1 cellular context compared by ENCODE assay signal in the genomic region with DNA sequence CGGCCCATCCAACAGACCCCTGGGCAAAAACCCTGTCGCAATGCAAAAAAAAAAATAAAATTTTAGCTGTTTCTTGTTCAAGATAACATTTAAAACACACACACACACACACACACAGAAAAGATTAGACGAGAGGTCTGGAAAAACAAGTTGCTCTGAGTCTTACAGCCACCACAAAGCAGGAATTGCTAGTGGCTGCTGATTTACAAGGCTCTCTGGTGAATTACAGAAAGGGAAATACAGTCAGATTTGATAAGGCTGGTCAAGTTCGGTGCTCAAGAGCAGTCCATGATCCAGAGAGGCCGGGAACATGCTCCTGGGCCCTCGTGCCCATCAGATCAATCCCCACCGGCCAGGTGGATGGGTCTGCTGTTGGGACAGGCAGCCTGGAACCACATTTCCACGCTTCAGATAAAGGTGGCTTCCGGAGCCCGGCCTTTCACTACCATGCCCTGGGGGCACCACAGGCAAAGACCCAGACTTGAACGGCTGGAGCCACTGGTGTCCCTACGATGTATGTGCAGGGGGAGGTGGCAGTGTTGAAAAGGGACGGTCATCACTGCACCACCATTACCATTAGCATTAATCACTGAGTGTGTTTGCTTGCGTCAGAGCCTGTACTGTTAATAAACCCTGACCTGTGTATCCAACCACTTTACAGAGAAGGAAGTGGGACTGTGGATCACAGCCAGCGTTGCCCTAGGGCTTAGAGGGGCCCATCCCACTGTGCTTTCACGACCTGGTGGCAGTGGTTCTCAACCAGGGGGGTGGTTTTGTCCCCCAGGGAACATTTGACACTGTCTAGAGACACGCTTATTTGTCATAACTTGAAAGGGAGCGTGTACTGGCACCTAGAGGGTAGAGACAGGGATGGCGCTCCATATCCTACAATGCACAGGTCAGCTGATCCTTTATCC.
TF ChIP-seq lines count a peak whose summit lies in the region.

No MANE protein-coding gene starts in this region.

TF ChIP-seq in SK-N-SH, 30 proteins besides CTCF, POLR2A, EP300 and RAD21 (continued from another document):
- TF ChIP-seq, protein P1, sequence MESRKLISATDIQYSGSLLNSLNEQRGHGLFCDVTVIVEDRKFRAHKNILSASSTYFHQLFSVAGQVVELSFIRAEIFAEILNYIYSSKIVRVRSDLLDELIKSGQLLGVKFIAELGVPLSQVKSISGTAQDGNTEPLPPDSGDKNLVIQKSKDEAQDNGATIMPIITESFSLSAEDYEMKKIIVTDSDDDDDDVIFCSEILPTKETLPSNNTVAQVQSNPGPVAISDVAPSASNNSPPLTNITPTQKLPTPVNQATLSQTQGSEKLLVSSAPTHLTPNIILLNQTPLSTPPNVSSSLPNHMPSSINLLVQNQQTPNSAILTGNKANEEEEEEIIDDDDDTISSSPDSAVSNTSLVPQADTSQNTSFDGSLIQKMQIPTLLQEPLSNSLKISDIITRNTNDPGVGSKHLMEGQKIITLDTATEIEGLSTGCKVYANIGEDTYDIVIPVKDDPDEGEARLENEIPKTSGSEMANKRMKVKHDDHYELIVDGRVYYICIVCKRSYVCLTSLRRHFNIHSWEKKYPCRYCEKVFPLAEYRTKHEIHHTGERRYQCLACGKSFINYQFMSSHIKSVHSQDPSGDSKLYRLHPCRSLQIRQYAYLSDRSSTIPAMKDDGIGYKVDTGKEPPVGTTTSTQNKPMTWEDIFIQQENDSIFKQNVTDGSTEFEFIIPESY (IDR thresholded peaks at IDR 0.05; ENCODE audit: borderline replicate concordance, low read depth), result no peak
- TF ChIP-seq MAX (IDR thresholded peaks at IDR 0.05; ENCODE audit: low read depth), result no peak
- TF ChIP-seq EZH2phosphoT487 (IDR thresholded peaks at IDR 0.05; ENCODE audit: borderline replicate concordance, low read depth), result no peak
- peak; percentile 85; the same call in 1 of the 2 replicates for TF ChIP-seq MXI1 (IDR thresholded peaks at IDR 0.05; ENCODE audit: low read depth, low read length)
- TF ChIP-seq SIN3A (IDR thresholded peaks at IDR 0.05; ENCODE audit: borderline replicate concordance, low read depth, low read length), result no peak
- no peak for TF ChIP-seq CHD2 (IDR thresholded peaks at IDR 0.05; ENCODE audit: low read length, partially characterized antibody)
- TF ChIP-seq FOSL2 (IDR thresholded peaks at IDR 0.05; ENCODE audit: borderline replicate concordance, low read depth), result no peak
- TF ChIP-seq GATA2 (CRISPR knock-in tag; IDR thresholded peaks at IDR 0.05), result peak; percentile 91
- no peak for TF ChIP-seq RXRA (IDR thresholded peaks at IDR 0.05; ENCODE audit: borderline replicate concordance, low read depth)
- TF ChIP-seq SMC3 (IDR thresholded peaks at IDR 0.05; ENCODE audit: low read depth, low read length), result peak; percentile 34; the same call in 1 of the 2 replicates
- TF ChIP-seq FOXM1 (IDR thresholded peaks at IDR 0.05; ENCODE audit: low read depth), result no peak
- no peak for TF ChIP-seq ELF1 (IDR thresholded peaks at IDR 0.05)
- peak; percentile 13; the same call in 1 of the 2 replicates for TF ChIP-seq TCF12 (IDR thresholded peaks at IDR 0.05)
- TF ChIP-seq MEF2A (IDR thresholded peaks at IDR 0.05; ENCODE audit: borderline replicate concordance, low read depth), result no peak
- no peak for TF ChIP-seq REST (IDR thresholded peaks at IDR 0.05; ENCODE audit: low read depth, low read length)
